In the genomic region with DNA sequence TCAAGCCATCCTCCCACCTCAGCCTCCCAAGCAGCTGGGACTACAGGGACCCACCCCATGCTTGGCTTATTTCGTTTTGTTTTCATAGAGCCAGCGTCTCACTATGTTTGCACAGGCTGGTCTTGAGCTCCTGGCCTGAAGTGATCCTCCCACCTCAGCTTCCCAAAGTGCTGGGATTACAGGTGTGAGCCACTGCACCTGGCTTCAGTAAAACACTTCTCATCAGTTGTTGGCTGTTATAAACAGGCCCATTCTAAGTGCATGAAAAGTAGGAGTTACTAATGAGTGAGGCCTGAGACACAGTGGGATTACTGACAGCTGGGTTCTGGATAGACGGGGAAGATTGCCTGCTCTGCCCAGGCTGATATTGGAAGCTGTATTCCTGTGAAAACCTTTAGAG, we compare ENCODE assay signal across 12 cellular contexts. TPM values are rescaled to one million over a fixed set of nuclear protein-coding genes. Genes with fewer than 3 reads are reported as not detected.
DNase-seq lines count a peak whose midpoint lies in the region; ATAC-seq and TF ChIP-seq lines count a peak whose summit lies in the region.
"Had no signal": no experiment of that assay in that cellular context is flagged by ENCODE, and none has a peak within 500 bp of the region (broad histone marks: within the 10 kb centered on the region; RNA-seq: fewer than 3 reads in every experiment).

No MANE protein-coding gene starts in this region.

- H3K36me3 ChIP-seq in esophagus muscularis mucosa = no peaks in the 10 kb centered on the region

- TF ChIP-seq EP300 in esophagus muscularis mucosa (IDR thresholded peaks at IDR 0.05) = no peak

- no peak overlapping the region for H3K4me3 Mint-ChIP-seq in stimulated activated naive B cell treated with anti-CD40 and anti-IgM and Interleukin-4, amounts not matched to agents 10 μg/mL and 1 μg/mL and 100 μg/mL, for 72 hours
- H3K4me3 Mint-ChIP-seq: activated CD4-positive, alpha-beta T cell treated with anti-CD3 and anti-CD28 coated beads for 36 hours; activated T-cell treated with anti-CD3 and anti-CD28 coated beads, Interleukin-2, amount 50 U/mL, for 4 hours had no signal

- no peak for ATAC-seq in stimulated activated naive B cell treated with anti-CD40 and anti-IgM and Interleukin-4, amounts not matched to agents 10 μg/mL and 1 μg/mL and 100 μg/mL, for 72 hours (replicated peaks)
- ATAC-seq in GM21447 (IDR thresholded peaks at IDR 0.05; ENCODE audit: unreplicated experiment) = no peak

- H3K9me3 ChIP-seq in iPS-18c (ENCODE audit: control insufficient read depth, insufficient read depth, low read length) (no peaks in the 10 kb centered on the region), esophagus muscularis mucosa (no peaks in the 10 kb centered on the region)

- TF ChIP-seq CTCF in esophagus muscularis mucosa (IDR thresholded peaks at IDR 0.05) = no peak

- H3K27me3 ChIP-seq in esophagus muscularis mucosa = peaks cover 0 to 28% (median 0%) of the 10 kb centered on the region in 4 donors

- peaks cover 0 to 9% (median 5%) of the 10 kb centered on the region in 4 donors for H3K4me1 ChIP-seq in esophagus muscularis mucosa

- H3K36me3 Mint-ChIP-seq in stimulated activated naive B cell treated with anti-CD40 and anti-IgM and Interleukin-4, amounts not matched to agents 10 μg/mL and 1 μg/mL and 100 μg/mL, for 72 hours = peaks cover 50 to 71% of the 10 kb centered on the region in 2 donors

- peak; percentile 17 for DNase-seq in NCI-H345 (lab: John Stamatoyannopoulos, UW)
- DNase-seq in NCI-H345 treated with DMSO at 0.1 percent for 48 hours (lab: John Stamatoyannopoulos, UW; ENCODE audit: unreplicated experiment) = no peak
- peak; percentile 77 for DNase-seq in NCI-H774 (lab: John Stamatoyannopoulos, UW)
- no peak for DNase-seq in stimulated activated naive B cell treated with anti-CD40 and anti-IgM and Interleukin-4, amounts not matched to agents 10 μg/mL and 1 μg/mL and 100 μg/mL, for 72 hours
- DNase-seq in putamen (ENCODE audit: low spot score) = no peak
- DNase-seq in esophagus muscularis mucosa (ENCODE audit: extremely low spot score) = no peak
- DNase-seq: activated T-cell treated with anti-CD3 and anti-CD28 coated beads, Interleukin-2, amount 50 U/mL, for 4 hours had no signal

- H3K4me3 ChIP-seq in iPS-18c (ENCODE audit: insufficient read depth, low read depth, low read length) (peak overlapping the region; percentile 9; the same call in 1 of the 2 replicates), esophagus muscularis mucosa (no peak overlapping the region)

- H3K9me3 Mint-ChIP-seq in stimulated activated naive B cell treated with anti-CD40 and anti-IgM and Interleukin-4, amounts not matched to agents 10 μg/mL and 1 μg/mL and 100 μg/mL, for 72 hours = no peaks in the 10 kb centered on the region
- H3K9me3 Mint-ChIP-seq: activated T-cell treated with anti-CD3 and anti-CD28 coated beads, Interleukin-2, amount 50 U/mL, for 4 hours; IgD-negative memory B cell had no signal

- H3K27ac Mint-ChIP-seq in stimulated activated naive B cell treated with anti-CD40 and anti-IgM and Interleukin-4, amounts not matched to agents 10 μg/mL and 1 μg/mL and 100 μg/mL, for 72 hours = peak overlapping the region; percentile 14
- H3K27ac Mint-ChIP-seq: activated CD4-positive, alpha-beta T cell treated with anti-CD3 and anti-CD28 coated beads for 36 hours had no signal

- intact Hi-C loops in esophagus muscularis mucosa (cut with DNase I) = no loop called here

- peaks cover 8 to 40% of the 10 kb centered on the region in 2 donors for H3K4me1 Mint-ChIP-seq in stimulated activated naive B cell treated with anti-CD40 and anti-IgM and Interleukin-4, amounts not matched to agents 10 μg/mL and 1 μg/mL and 100 μg/mL, for 72 hours

- no peak for TF ChIP-seq POLR2A in esophagus muscularis mucosa (IDR thresholded peaks at IDR 0.05; ENCODE audit: low read depth)

- H3K27me3 Mint-ChIP-seq in stimulated activated naive B cell treated with anti-CD40 and anti-IgM and Interleukin-4, amounts not matched to agents 10 μg/mL and 1 μg/mL and 100 μg/mL, for 72 hours = no peaks in the 10 kb centered on the region
- H3K27me3 Mint-ChIP-seq: activated CD4-positive, alpha-beta T cell treated with anti-CD3 and anti-CD28 coated beads for 36 hours; IgD-negative memory B cell had no signal

- 73% methylated on average over 3 of the region's 3 CpGs for WGBS in esophagus muscularis mucosa

- no peak overlapping the region for H3K27ac ChIP-seq in esophagus muscularis mucosa (replicated peaks in 1 of 4)

RNA-seq across cellular contexts. Expression of a gene that starts 3.5 kb away (rescaled TPM):
- total RNA-seq in esophagus muscularis mucosa = under 1 TPM in 2 of 4 donors, not detected in 2; 0.06 to 0.13 TPM
- total RNA-seq: activated CD4-positive, alpha-beta T cell treated with anti-CD3 and anti-CD28 coated beads for 36 hours; dermis microvascular lymphatic vessel endothelial cell had no signal

Comparison
In these comparisons a context has a peak if more than half of its experiments do, and no peak if none do; other contexts are left out.
1. DNase-seq: peak in NCI-H345 (single experiment) and NCI-H774 (single experiment); none in NCI-H345 treated with DMSO at 0.1 percent for 48 hours (single experiment), stimulated activated naive B cell treated with anti-CD40 and anti-IgM and Interleukin-4, amounts not matched to agents 10 μg/mL and 1 μg/mL and 100 μg/mL, for 72 hours (single experiment), putamen (single experiment) and esophagus muscularis mucosa (single experiment).